2 cellular contexts compared by ENCODE assay signal in the genomic region with DNA sequence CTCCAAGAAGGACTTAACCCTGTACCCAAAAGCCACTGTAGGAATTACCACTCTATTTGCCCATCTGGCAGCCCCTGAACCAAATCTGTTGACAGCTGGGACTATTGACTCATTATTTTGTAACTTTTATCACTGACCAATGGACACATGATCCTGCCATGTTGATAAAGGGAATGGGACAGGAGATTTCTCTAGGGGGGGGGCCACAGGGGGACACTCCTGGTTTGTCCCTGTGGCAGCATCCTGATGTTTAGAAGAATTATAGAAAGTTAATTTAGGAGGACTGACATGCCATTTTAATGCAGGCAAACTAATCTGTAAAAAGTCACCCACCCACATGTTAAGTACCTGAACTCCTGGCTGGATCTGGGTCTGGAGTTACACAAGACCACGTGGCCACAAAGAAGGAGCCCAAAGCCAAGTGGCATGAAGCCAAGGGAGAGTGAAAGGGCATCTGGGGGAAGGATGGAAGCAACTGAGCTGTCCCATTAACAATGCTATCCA.
TF ChIP-seq lines count a peak whose summit lies in the region.

No MANE protein-coding gene starts in this region.

TF ChIP-seq in liver, 16 proteins besides CTCF, POLR2A, EP300 and RAD21 (continued from another document):
- TF ChIP-seq YY1 (IDR thresholded peaks at IDR 0.05) (peak; percentile 57), FOXA1 (IDR thresholded peaks at IDR 0.05) (peak; percentile 84), SP1 (IDR thresholded peaks at IDR 0.05) (peak; percentile 40), FOXA2 (IDR thresholded peaks at IDR 0.05) (peak; percentile 90), GABPA (IDR thresholded peaks at IDR 0.05 in 1 of 2, conservative IDR thresholded peaks at IDR 0.05 in 1 of 2) (peak in 1 of 2 donors; percentile 7), HNF4A (conservative IDR thresholded peaks at IDR 0.05) (peak; percentile 47 to 80), EGR1 (IDR thresholded peaks at IDR 0.05; ENCODE audit: low read depth in 2 of 2) (peak in 1 of 2 donors; percentile 42), JUND (IDR thresholded peaks at IDR 0.05) (peak; percentile 42 to 93)
- TF ChIP-seq, protein P1, sequence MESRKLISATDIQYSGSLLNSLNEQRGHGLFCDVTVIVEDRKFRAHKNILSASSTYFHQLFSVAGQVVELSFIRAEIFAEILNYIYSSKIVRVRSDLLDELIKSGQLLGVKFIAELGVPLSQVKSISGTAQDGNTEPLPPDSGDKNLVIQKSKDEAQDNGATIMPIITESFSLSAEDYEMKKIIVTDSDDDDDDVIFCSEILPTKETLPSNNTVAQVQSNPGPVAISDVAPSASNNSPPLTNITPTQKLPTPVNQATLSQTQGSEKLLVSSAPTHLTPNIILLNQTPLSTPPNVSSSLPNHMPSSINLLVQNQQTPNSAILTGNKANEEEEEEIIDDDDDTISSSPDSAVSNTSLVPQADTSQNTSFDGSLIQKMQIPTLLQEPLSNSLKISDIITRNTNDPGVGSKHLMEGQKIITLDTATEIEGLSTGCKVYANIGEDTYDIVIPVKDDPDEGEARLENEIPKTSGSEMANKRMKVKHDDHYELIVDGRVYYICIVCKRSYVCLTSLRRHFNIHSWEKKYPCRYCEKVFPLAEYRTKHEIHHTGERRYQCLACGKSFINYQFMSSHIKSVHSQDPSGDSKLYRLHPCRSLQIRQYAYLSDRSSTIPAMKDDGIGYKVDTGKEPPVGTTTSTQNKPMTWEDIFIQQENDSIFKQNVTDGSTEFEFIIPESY (IDR thresholded peaks at IDR 0.05): peak; percentile 81
- TF ChIP-seq, protein P2, sequence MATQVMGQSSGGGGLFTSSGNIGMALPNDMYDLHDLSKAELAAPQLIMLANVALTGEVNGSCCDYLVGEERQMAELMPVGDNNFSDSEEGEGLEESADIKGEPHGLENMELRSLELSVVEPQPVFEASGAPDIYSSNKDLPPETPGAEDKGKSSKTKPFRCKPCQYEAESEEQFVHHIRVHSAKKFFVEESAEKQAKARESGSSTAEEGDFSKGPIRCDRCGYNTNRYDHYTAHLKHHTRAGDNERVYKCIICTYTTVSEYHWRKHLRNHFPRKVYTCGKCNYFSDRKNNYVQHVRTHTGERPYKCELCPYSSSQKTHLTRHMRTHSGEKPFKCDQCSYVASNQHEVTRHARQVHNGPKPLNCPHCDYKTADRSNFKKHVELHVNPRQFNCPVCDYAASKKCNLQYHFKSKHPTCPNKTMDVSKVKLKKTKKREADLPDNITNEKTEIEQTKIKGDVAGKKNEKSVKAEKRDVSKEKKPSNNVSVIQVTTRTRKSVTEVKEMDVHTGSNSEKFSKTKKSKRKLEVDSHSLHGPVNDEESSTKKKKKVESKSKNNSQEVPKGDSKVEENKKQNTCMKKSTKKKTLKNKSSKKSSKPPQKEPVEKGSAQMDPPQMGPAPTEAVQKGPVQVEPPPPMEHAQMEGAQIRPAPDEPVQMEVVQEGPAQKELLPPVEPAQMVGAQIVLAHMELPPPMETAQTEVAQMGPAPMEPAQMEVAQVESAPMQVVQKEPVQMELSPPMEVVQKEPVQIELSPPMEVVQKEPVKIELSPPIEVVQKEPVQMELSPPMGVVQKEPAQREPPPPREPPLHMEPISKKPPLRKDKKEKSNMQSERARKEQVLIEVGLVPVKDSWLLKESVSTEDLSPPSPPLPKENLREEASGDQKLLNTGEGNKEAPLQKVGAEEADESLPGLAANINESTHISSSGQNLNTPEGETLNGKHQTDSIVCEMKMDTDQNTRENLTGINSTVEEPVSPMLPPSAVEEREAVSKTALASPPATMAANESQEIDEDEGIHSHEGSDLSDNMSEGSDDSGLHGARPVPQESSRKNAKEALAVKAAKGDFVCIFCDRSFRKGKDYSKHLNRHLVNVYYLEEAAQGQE (IDR thresholded peaks at IDR 0.05): peak; percentile 45
- TF ChIP-seq, protein P3, sequence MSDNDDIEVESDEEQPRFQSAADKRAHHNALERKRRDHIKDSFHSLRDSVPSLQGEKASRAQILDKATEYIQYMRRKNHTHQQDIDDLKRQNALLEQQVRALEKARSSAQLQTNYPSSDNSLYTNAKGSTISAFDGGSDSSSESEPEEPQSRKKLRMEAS (IDR thresholded peaks at IDR 0.05): peak; percentile 73

TF ChIP-seq in HepG2, 621 proteins besides CTCF, POLR2A, EP300 and RAD21:
- TF ChIP-seq, protein P4, sequence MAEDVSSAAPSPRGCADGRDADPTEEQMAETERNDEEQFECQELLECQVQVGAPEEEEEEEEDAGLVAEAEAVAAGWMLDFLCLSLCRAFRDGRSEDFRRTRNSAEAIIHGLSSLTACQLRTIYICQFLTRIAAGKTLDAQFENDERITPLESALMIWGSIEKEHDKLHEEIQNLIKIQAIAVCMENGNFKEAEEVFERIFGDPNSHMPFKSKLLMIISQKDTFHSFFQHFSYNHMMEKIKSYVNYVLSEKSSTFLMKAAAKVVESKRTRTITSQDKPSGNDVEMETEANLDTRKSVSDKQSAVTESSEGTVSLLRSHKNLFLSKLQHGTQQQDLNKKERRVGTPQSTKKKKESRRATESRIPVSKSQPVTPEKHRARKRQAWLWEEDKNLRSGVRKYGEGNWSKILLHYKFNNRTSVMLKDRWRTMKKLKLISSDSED (CRISPR knock-in tag; IDR thresholded peaks at IDR 0.05): no peak
- TF ChIP-seq ISL2 (CRISPR knock-in tag; IDR thresholded peaks at IDR 0.05) (no peak), RBM39 (IDR thresholded peaks at IDR 0.05; ENCODE audit: low read depth, low read length, poor library complexity, severe bottlenecking) (no peak), ZNF777 (CRISPR knock-in tag; IDR thresholded peaks at IDR 0.05) (no peak), LCORL (IDR thresholded peaks at IDR 0.05) (no peak), LCORL (CRISPR knock-in tag; IDR thresholded peaks at IDR 0.05) (no peak), ZMAT3 (CRISPR knock-in tag; conservative IDR thresholded peaks at IDR 0.05) (no peak), ZNF20 (CRISPR knock-in tag; IDR thresholded peaks at IDR 0.05) (no peak), ZNF552 (CRISPR knock-in tag; IDR thresholded peaks at IDR 0.05; ENCODE audit: borderline replicate concordance) (no peak), ZNF136 (CRISPR knock-in tag; IDR thresholded peaks at IDR 0.05; ENCODE audit: low read depth) (no peak), ZNF34 (CRISPR knock-in tag; IDR thresholded peaks at IDR 0.05; ENCODE audit: borderline replicate concordance) (no peak), ATF1 (CRISPR knock-in tag; IDR thresholded peaks at IDR 0.05) (no peak)
- TF ChIP-seq, protein P5, sequence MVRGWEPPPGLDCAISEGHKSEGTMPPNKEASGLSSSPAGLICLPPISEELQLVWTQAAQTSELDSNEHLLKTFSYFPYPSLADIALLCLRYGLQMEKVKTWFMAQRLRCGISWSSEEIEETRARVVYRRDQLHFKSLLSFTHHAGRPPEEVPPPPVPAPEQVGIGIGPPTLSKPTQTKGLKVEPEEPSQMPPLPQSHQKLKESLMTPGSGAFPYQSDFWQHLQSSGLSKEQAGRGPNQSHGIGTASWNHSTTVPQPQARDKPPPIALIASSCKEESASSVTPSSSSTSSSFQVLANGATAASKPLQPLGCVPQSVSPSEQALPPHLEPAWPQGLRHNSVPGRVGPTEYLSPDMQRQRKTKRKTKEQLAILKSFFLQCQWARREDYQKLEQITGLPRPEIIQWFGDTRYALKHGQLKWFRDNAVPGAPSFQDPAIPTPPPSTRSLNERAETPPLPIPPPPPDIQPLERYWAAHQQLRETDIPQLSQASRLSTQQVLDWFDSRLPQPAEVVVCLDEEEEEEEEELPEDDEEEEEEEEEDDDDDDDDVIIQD (CRISPR knock-in tag; IDR thresholded peaks at IDR 0.05; ENCODE audit: low read depth): no peak
TF ChIP-seq in HepG2: peak in this region for 0.
